Comparison of ENCODE assay signal across 28 cellular contexts in the genomic region with DNA sequence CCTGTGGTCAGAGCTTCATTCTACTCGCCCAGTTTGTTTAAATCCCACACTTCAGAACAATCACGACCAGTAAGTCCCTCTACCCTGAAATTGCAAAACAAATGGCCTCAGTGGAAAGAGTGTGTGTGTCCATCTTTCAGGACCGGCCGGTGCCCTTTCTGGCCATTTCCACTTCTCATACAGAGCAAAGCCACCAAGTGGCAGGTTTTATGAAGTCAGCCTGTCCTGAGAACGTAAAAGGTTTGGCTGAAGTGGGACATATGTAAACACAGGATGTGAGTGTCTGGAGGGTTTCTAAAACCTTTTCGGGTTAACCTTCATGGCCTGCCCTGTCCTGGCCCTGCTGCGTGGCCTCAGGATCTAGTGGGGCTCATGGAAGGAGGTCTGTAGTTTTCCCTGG. TPM values are rescaled to one million over a fixed set of nuclear protein-coding genes. Genes with fewer than 3 reads are reported as not detected.
DNase-seq lines count a peak whose midpoint lies in the region; ATAC-seq, FAIRE-seq and TF ChIP-seq lines count a peak whose summit lies in the region.
"Had no signal": no experiment of that assay in that cellular context is flagged by ENCODE, and none has a peak within 500 bp of the region (broad histone marks: within the 10 kb centered on the region; RNA-seq: fewer than 3 reads in every experiment).

No MANE protein-coding gene starts in this region.

- H3K27ac ChIP-seq in IMR-90 (ENCODE audit: insufficient read depth, low read length) (no peak overlapping the region), H1 (ENCODE audit: low read depth, low read length) (no peak overlapping the region), mesenchymal stem cell (ENCODE audit: low read length, poor library complexity, severe bottlenecking) (no peak overlapping the region)

- H3K27me3 ChIP-seq in IMR-90 (ENCODE audit: control insufficient read depth, insufficient read depth, low read length) (no peaks in the 10 kb centered on the region), H1 (replicated peaks in 1 of 4; ENCODE audit: control insufficient read depth in 3 of 4, extremely low read depth in 1 of 4, insufficient read depth in 3 of 4, low read length in 3 of 4) (no peaks in the 10 kb centered on the region), mesenchymal stem cell (ENCODE audit: control insufficient read depth in 1 of 2, insufficient read depth in 1 of 2, low read length in 2 of 2) (peaks cover 0 to 31% of the 10 kb centered on the region in 2 experiments)

- H3K4ac ChIP-seq in IMR-90 (ENCODE audit: low read depth, low read length) (peak overlapping the region; percentile 29; the same call in 1 of the 2 replicates), H1 (replicated peaks; ENCODE audit: insufficient read length, low read depth, low read length) (no peak overlapping the region), mesenchymal stem cell (ENCODE audit: low read depth in 1 of 2, low read length in 2 of 2) (no peak overlapping the region)

- peaks cover 8% of the 10 kb centered on the region; the same call in 1 of the 2 replicates for H3K4me1 ChIP-seq in IMR-90 (ENCODE audit: control insufficient read depth, insufficient read depth, low read length)
- H3K4me1 ChIP-seq in H1 (replicated peaks in 1 of 4; ENCODE audit: control insufficient read depth in 3 of 4, insufficient read depth in 4 of 4, low read length in 3 of 4) = no peaks in the 10 kb centered on the region
- H3K4me1 ChIP-seq in mesenchymal stem cell (ENCODE audit: control insufficient read depth, insufficient read depth, low read depth, low read length) = peaks cover 2% of the 10 kb centered on the region

- no peak overlapping the region for H4K5ac ChIP-seq in IMR-90 (ENCODE audit: low read depth, low read length)
- no peak overlapping the region for H4K5ac ChIP-seq in H1 (ENCODE audit: insufficient read length, low read depth, low read length)

- peak overlapping the region in 1 of 2 experiments; percentile 15; a peak in 1 of 4 replicates for H4K8ac ChIP-seq in IMR-90 (ENCODE audit: low read depth in 2 of 2, low read length in 2 of 2)
- H4K8ac ChIP-seq in H1 (ENCODE audit: extremely low read depth, insufficient read depth, low read length) = no peak overlapping the region
- no peak overlapping the region for H4K8ac ChIP-seq in mesenchymal stem cell (ENCODE audit: low read length)

- H3K18ac ChIP-seq in IMR-90 (ENCODE audit: low read depth, low read length) (no peak overlapping the region), H1 (ENCODE audit: extremely low read depth, low read length) (no peak overlapping the region; the same call in 1 of the 2 replicates), mesenchymal stem cell (ENCODE audit: low read depth in 1 of 2, low read length in 2 of 2) (peak overlapping the region in 1 of 2 experiments; percentile 77)

- H3K36me3 ChIP-seq in IMR-90 (ENCODE audit: control insufficient read depth, insufficient read depth, low read length) (no peaks in the 10 kb centered on the region), H1 (ENCODE audit: control insufficient read depth in 2 of 4, insufficient read depth in 4 of 4, low read length in 3 of 4) (no peaks in the 10 kb centered on the region), mesenchymal stem cell (ENCODE audit: control insufficient read depth in 1 of 2, insufficient read depth in 2 of 2, low read depth in 1 of 2, low read length in 2 of 2) (peaks cover 0 to 4% of the 10 kb centered on the region in 2 experiments)

- no peak overlapping the region for H4K91ac ChIP-seq in IMR-90 (ENCODE audit: insufficient read depth, low read depth, low read length)
- H4K91ac ChIP-seq in H1 (replicated peaks; ENCODE audit: insufficient read length, low read length) = no peak overlapping the region
- H4K91ac ChIP-seq in mesenchymal stem cell (ENCODE audit: low read length) = no peak overlapping the region

- H2BK15ac ChIP-seq in IMR-90 (ENCODE audit: low read depth, low read length) = no peak overlapping the region
- no peak overlapping the region for H2BK15ac ChIP-seq in H1 (ENCODE audit: low read length)
- no peak overlapping the region for H2BK15ac ChIP-seq in mesenchymal stem cell (ENCODE audit: low read depth, poor library complexity, severe bottlenecking)

- FAIRE-seq in H1 (lab: Jason Lieb, UNC) = no peak
- no peak for FAIRE-seq in GM12892 (lab: Jason Lieb, UNC)
- FAIRE-seq: urothelium cell line had no signal

- no peak for DNase-seq in AG09319 (ENCODE audit: extremely low read depth, low read depth)
- DNase-seq in IMR-90 = peak; percentile 57
- DNase-seq in H1 (ENCODE audit: low read depth in 1 of 2, low spot score in 2 of 2) = no peak
- peak; percentile 83 for DNase-seq in mesenchymal stem cell
- no peak for DNase-seq in NCI-H526 (lab: John Stamatoyannopoulos, UW)
- DNase-seq in NCI-H1105 (lab: John Stamatoyannopoulos, UW) = no peak
- no peak for DNase-seq in GM12892 (ENCODE audit: insufficient read length)
- no peak for DNase-seq in T1000 (lab: John Stamatoyannopoulos, UW)
- DNase-seq: activated CD4-positive, alpha-beta T cell treated with anti-CD3 and anti-CD28 coated beads, Interleukin-2, amount 10 ng/mL, durations not matched to agents 24 days and 14 days; activated CD8-positive, alpha-beta memory T cell treated with anti-CD3 and anti-CD28 coated beads, Interleukin-2, amount 10 ng/mL, durations not matched to agents 7 days and 5 days; activated naive CD4-positive, alpha-beta T cell treated with anti-CD3 and anti-CD28 coated beads, Interleukin-2, amount 50 U/mL, for 16 hours; AML-193; CD8-positive, alpha-beta T cell; cerebellar nuclear complex; DMS153; effector CD4-positive, alpha-beta T cell; erythroblast; mesendoderm; naive thymus-derived CD4-positive, alpha-beta T cell; NCI-H1417; NCI-H2081 treated with DMSO at 0.1 percent for 48 hours; PC-3; SIG-M5; stimulated activated CD4-positive, alpha-beta T cell treated with anti-CD3 and anti-CD28 coated beads, Interleukin-15, amount 100 ng/mL, for 24 hours; T-helper 1 cell had no signal

- H2BK20ac ChIP-seq in IMR-90 (ENCODE audit: low read depth, low read length) = 0 out of 2 replicates have a peak overlapping the region, but pooled peaks have one; percentile 11
- no peak overlapping the region for H2BK20ac ChIP-seq in H1 (ENCODE audit: low read length)

- in situ Hi-C loops in IMR-90 (cut with MboI; ENCODE audit: low sequenced_read_pairs) = loop anchor here (25.0 kb wide), 1 partner anchor 847 kb away; no protein-coding TSS in a partner anchor

- no TSS peak for BruUV-seq in IMR-90 (replicated peaks; lab: Mats Ljungman, UMichigan)

- POLR2A ChIA-PET in IMR-90 (lab: Charles Lee; ENCODE audit: unreplicated experiment) = no interaction called here
- POLR2A ChIA-PET in H1 (lab: Charles Lee; ENCODE audit: partially characterized antibody) = no interaction called here

- H3K23ac ChIP-seq in IMR-90 (ENCODE audit: low read depth, low read length) (peak overlapping the region; percentile 40; the same call in 1 of the 2 replicates), H1 (ENCODE audit: insufficient read length) (no peak overlapping the region), mesenchymal stem cell (ENCODE audit: low read length in 2 of 2) (no peak overlapping the region)

- TF ChIP-seq CTCF in AG09319 (IDR thresholded peaks at IDR 0.05; ENCODE audit: low read depth, low read length) (peak; percentile 6), IMR-90 (conservative IDR thresholded peaks at IDR 0.05; ENCODE audit: low read depth, low read length) (peak; percentile 29; the same call in 1 of the 2 replicates), H1 (IDR thresholded peaks at IDR 0.05; ENCODE audit: control extremely low read depth in 1 of 3, insufficient read depth in 1 of 3, low read depth in 1 of 3, low read length in 3 of 3) (no peak)

- H3K9me1 ChIP-seq in IMR-90 (ENCODE audit: insufficient read depth, low read length) = peaks cover 21% of the 10 kb centered on the region

- H2BK12ac ChIP-seq in H1 (ENCODE audit: low read depth, low read length) = no peak overlapping the region; the same call in 1 of the 2 replicates
- no peak overlapping the region for H2BK12ac ChIP-seq in mesenchymal stem cell (ENCODE audit: low read length in 2 of 2)

- H2BK5ac ChIP-seq in IMR-90 (ENCODE audit: low read depth, low read length, poor library complexity, severe bottlenecking) (no peak overlapping the region), H1 (ENCODE audit: low read depth, low read length) (no peak overlapping the region), mesenchymal stem cell (ENCODE audit: low read depth, low read length, poor library complexity, severe bottlenecking) (no peak overlapping the region)

- peak overlapping the region; percentile 20; the same call in 1 of the 2 replicates for H2BK120ac ChIP-seq in IMR-90 (ENCODE audit: low read depth, low read length)
- H2BK120ac ChIP-seq in H1 (replicated peaks; ENCODE audit: low read depth, low read length) = no peak overlapping the region
- H2BK120ac ChIP-seq in mesenchymal stem cell (ENCODE audit: low read depth, low read length) = no peak overlapping the region

- H3K79me1 ChIP-seq in IMR-90 (ENCODE audit: low read depth in 1 of 2, low read length in 2 of 2) = peaks cover 0 to 23% of the 10 kb centered on the region in 2 experiments; a peak in 3 of 4 replicates
- no peaks in the 10 kb centered on the region for H3K79me1 ChIP-seq in H1 (ENCODE audit: low read depth, low read length)
- peaks cover 6% of the 10 kb centered on the region for H3K79me1 ChIP-seq in mesenchymal stem cell (replicated peaks; ENCODE audit: low read length, poor library complexity, severe bottlenecking)

- H3K4me3 ChIP-seq in IMR-90 (ENCODE audit: insufficient read depth, low read depth, low read length) = no peak overlapping the region
- H3K4me3 ChIP-seq in H1 (ENCODE audit: extremely low read depth in 1 of 4, insufficient read depth in 2 of 4, low read depth in 3 of 4, low read length in 4 of 4) = no peak overlapping the region
- H3K4me3 ChIP-seq in mesenchymal stem cell (ENCODE audit: insufficient read depth in 1 of 2, low read depth in 1 of 2, low read length in 2 of 2) = no peak overlapping the region

- H3K4me2 ChIP-seq in IMR-90 (ENCODE audit: low read depth, low read length) (no peak overlapping the region), H1 (ENCODE audit: insufficient read depth in 1 of 2, low read depth in 2 of 2, low read length in 2 of 2) (no peak overlapping the region), mesenchymal stem cell (ENCODE audit: low read length, poor library complexity, severe bottlenecking) (no peak overlapping the region)

- TF ChIP-seq POLR2A in IMR-90 (IDR thresholded peaks at IDR 0.05; ENCODE audit: low read depth, low read length) = no peak
- TF ChIP-seq POLR2A in H1 (IDR thresholded peaks at IDR 0.05; ENCODE audit: control extremely low read depth in 1 of 2, low read depth in 2 of 2, low read length in 2 of 2) = no peak
- no peak for TF ChIP-seq POLR2A in GM12892 (IDR thresholded peaks at IDR 0.05; ENCODE audit: low read depth, low read length)

- H2AK9ac ChIP-seq in IMR-90 (replicated peaks; ENCODE audit: low read depth, low read length, poor library complexity) = peak overlapping the region; percentile 9

- no peak for TF ChIP-seq EP300 in H1 (IDR thresholded peaks at IDR 0.05; ENCODE audit: borderline replicate concordance in 1 of 2, low read depth in 2 of 2, low read length in 2 of 2)

- 40% methylated on average over 1 of the region's 7 CpGs; no CpG with 5 or more reads in 1 of the 2 experiments for WGBS in IMR-90 (ENCODE audit: extremely low coverage in 2 of 2, insufficient read length in 1 of 2), 2 experiments
- WGBS in H1 (ENCODE audit: extremely low coverage in 1 of 2, insufficient coverage in 1 of 2, insufficient read length in 1 of 2, insufficient replicate concordance in 2 of 2, low coverage in 1 of 2, low lambda C conversion rate in 2 of 2, missing lambda C conversion rate in 1 of 2), 2 experiments = 82% methylated on average over 7 of the region's 7 CpGs; no CpG with 5 or more reads in 1 of the 2 experiments
- 34% methylated on average over 6 of the region's 7 CpGs for WGBS in mesenchymal stem cell

- 0 out of 2 replicates have a peak overlapping the region, but pooled peaks have one; percentile 43 for H3K14ac ChIP-seq in IMR-90 (replicated peaks; ENCODE audit: low read depth, low read length)
- H3K14ac ChIP-seq in H1 (ENCODE audit: insufficient read length) = no peak overlapping the region
- H3K14ac ChIP-seq in mesenchymal stem cell (ENCODE audit: low read length in 2 of 2) = no peak overlapping the region

- TF ChIP-seq RAD21 in IMR-90 (IDR thresholded peaks at IDR 0.05; ENCODE audit: low read length) (peak; percentile 43), H1 (IDR thresholded peaks at IDR 0.05 in 1 of 2, conservative IDR thresholded peaks at IDR 0.05 in 1 of 2; ENCODE audit: low read depth in 2 of 2, low read length in 2 of 2) (no peak)

- dilution Hi-C loops in IMR-90 (cut with HindIII; ENCODE audit: low sequenced_read_pairs, unreplicated experiment) = no loop called here

- no peaks in the 10 kb centered on the region for H3K23me2 ChIP-seq in H1 (ENCODE audit: low read depth, low read length)

- intact Hi-C loops in IMR-90 (cut with micrococcal nuclease) = no loop called here

- H2AK5ac ChIP-seq in IMR-90 (ENCODE audit: low read depth, low read length) (no peak overlapping the region), H1 (ENCODE audit: low read depth, low read length) (no peak overlapping the region), mesenchymal stem cell (ENCODE audit: low read length, severe bottlenecking) (no peak overlapping the region)

- H2AFZ ChIP-seq in IMR-90 (replicated peaks; ENCODE audit: low read length, poor library complexity) = peak overlapping the region; percentile 26
- 0 out of 2 replicates have a peak overlapping the region, but pooled peaks have one; percentile 30 for H2AFZ ChIP-seq in H1 (ENCODE audit: low read length)
- no peak overlapping the region for H2AFZ ChIP-seq in mesenchymal stem cell (ENCODE audit: low read depth, low read length)

- no peaks in the 10 kb centered on the region for H3K79me2 ChIP-seq in H1 (ENCODE audit: control insufficient read depth in 1 of 2, insufficient read depth in 2 of 2, low read length in 2 of 2)

- H4K20me1 ChIP-seq in IMR-90 (ENCODE audit: insufficient read depth, low read length) (no peaks in the 10 kb centered on the region), H1 (replicated peaks in 1 of 2; ENCODE audit: control insufficient read depth in 1 of 2, insufficient read depth in 2 of 2, low read length in 2 of 2) (no peaks in the 10 kb centered on the region)

- H3K56ac ChIP-seq in IMR-90 (ENCODE audit: extremely low read depth, insufficient read depth, low read length) (no peak overlapping the region), H1 (replicated peaks; ENCODE audit: insufficient read length, low read depth, low read length) (no peak overlapping the region)

- H3K9me3 ChIP-seq in IMR-90 (ENCODE audit: control insufficient read depth, insufficient read depth, low read length) (no peaks in the 10 kb centered on the region), H1 (ENCODE audit: insufficient read depth in 2 of 2, low read depth in 1 of 2, low read length in 1 of 2) (no peaks in the 10 kb centered on the region), mesenchymal stem cell (ENCODE audit: control insufficient read depth, low read length) (no peaks in the 10 kb centered on the region)

- peak; percentile 70 for ATAC-seq in IMR-90 (ENCODE audit: low read depth)
- ATAC-seq: activated CD8-positive, alpha-beta memory T cell treated with anti-CD3 and anti-CD28 coated beads, Interleukin-2, amount 10 ng/mL, durations not matched to agents 7 days and 5 days; CD8-positive, alpha-beta T cell; naive thymus-derived CD4-positive, alpha-beta T cell; PC-3; sciatic nerve had no signal

- H3K9ac ChIP-seq in IMR-90 (ENCODE audit: low read depth, low read length) (no peak overlapping the region), H1 (replicated peaks in 1 of 4; ENCODE audit: extremely low read depth in 1 of 4, low read depth in 3 of 4, low read length in 3 of 4) (no peak overlapping the region), mesenchymal stem cell (ENCODE audit: low read length) (no peak overlapping the region)

- CTCF ChIA-PET in IMR-90 (lab: Yijun Ruan, JAX) = interaction anchor here (0.6 to 1.3 kb wide), 2 partner anchors 15 to 21 kb away, joined by 3 to 4 read pairs; no protein-coding TSS in a partner anchor
- CTCF ChIA-PET in H1 (lab: Charles Lee; ENCODE audit: partially characterized antibody) = interaction anchor here (0.8 to 1.2 kb wide), 6 partner anchors 8 to 24 kb away, joined by 3 to 7 read pairs (median 3); no protein-coding TSS in a partner anchor

RNA-seq across cellular contexts. Expression of gene NXNL2, which starts 24.7 kb away (rescaled TPM):
- 3.2 and 4.7 TPM in 2 replicates for total RNA-seq in IMR-90 (2012; rRNA removed)
- polyA plus RNA-seq in IMR-90 (2012; rRNA removed) (6.4 and 9.1 TPM in 2 replicates), H1 (2011; rRNA removed) (2.6 and 5.6 TPM in 2 replicates)
- 12.3 and 16.6 TPM in 2 replicates for polyA plus RNA-seq in IMR-90 (2012; cell fraction: cytosol; rRNA removed)
- polyA plus RNA-seq in IMR-90 (2012; cell fraction: nucleus; rRNA removed; ENCODE audit: low replicate concordance) = 5.2 and 20.4 TPM in 2 replicates
- total RNA-seq in H1 (2021; fragmentation: NEBNext Ultra II Directional; extraction: Animal tissue kit (Norgen Biotek cat#: 25700)) = 1.9 and 2.1 TPM in 2 replicates
- polyA plus RNA-seq in H1 (2011; cell fraction: cytosol; rRNA removed) = 3.4 TPM
- polyA plus RNA-seq in H1 (2011; cell fraction: nucleus; rRNA removed) = 4.7 TPM
- 0.58 to 1.6 TPM (median 1.2 TPM) in 4 replicates for polyA plus RNA-seq in H1 (2012, experiment 1 of 2)
- 0.41 TPM for polyA plus RNA-seq in H1 (2012, experiment 2 of 2)
- polyA plus RNA-seq in H1 (2013, experiment 1 of 2) = 1.3 TPM
- 0.98 TPM for polyA plus RNA-seq in H1 (2013, experiment 2 of 2)
- 0.61 and 0.98 TPM in 2 replicates for polyA minus RNA-seq in H1 (2011; rRNA and poly(A)+ RNA removed)
- 1.2 TPM for polyA minus RNA-seq in H1 (2011; cell fraction: cytosol; rRNA and poly(A)+ RNA removed)
- polyA minus RNA-seq in H1 (2011; cell fraction: nucleus; rRNA and poly(A)+ RNA removed) = 6.5 TPM
- 0.46 TPM for polyA plus RNA-seq in mesenchymal stem cell (2013, experiment 1 of 2)
- 0.53 TPM for polyA plus RNA-seq in mesenchymal stem cell (2013, experiment 2 of 2)
- polyA plus RNA-seq in GM12892 (2012; ENCODE audit: missing spikeins) = not detected
- total RNA-seq: activated CD4-positive, alpha-beta T cell treated with anti-CD3 and anti-CD28 coated beads, Interleukin-2, amount 10 ng/mL, durations not matched to agents 24 days and 14 days; activated CD8-positive, alpha-beta memory T cell treated with anti-CD3 and anti-CD28 coated beads, Interleukin-2, amount 10 ng/mL, durations not matched to agents 7 days and 5 days; CD8-positive, alpha-beta T cell; glomerular endothelial cell; naive thymus-derived CD4-positive, alpha-beta T cell had no signal
- polyA plus RNA-seq: naive thymus-derived CD4-positive, alpha-beta T cell had no signal

Comparison
In these comparisons a context has a peak if more than half of its experiments do, and no peak if none do; other contexts are left out.
1. DNase-seq: peak in IMR-90 (single experiment) and mesenchymal stem cell (single experiment); none in AG09319 (single experiment), H1 (0 of 2), NCI-H526 (0 of 2), NCI-H1105 (single experiment), GM12892 (single experiment) and T1000 (single experiment).
2. CTCF ChIP-seq: peak in AG09319 (single experiment) and IMR-90 (single experiment); none in H1 (0 of 3).